33 cellular contexts compared by ENCODE assay signal in the genomic region with DNA sequence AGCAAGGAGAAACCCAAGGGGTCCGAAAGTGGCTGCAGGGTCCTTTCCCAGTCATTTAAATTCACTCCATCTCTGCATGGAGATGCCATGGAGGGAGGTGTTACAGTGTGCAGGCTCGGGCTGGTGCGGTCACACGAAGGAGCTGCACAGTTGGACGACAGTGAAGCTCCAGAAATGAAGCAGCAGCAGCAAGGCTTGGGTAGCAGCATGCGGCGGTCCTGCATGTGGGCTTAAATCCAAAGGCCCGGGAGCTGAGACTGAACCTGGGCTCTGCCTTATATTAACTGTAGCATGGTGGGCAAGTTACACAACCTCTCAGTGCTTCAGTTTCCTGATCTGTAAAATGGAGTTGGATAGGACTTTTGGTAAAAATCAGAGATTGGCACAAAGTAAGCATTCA.
"Had no signal": no experiment of that assay in that cellular context is flagged by ENCODE, and none has a peak within 500 bp of the region (broad histone marks: within the 10 kb centered on the region; RNA-seq: fewer than 3 reads in every experiment).

No MANE protein-coding gene starts in this region.

- DNase-seq: Karpas-422, Kasumi-1, KG1, MG63, MM.1S, MV-4-11, NCI-H1048, NCI-H1092, NCI-H1092 treated with DMSO at 0.1 percent for 48 hours, NCI-H1105, NCI-H1105 treated with DMSO at 0.1 percent for 48 hours, NCI-H1417, NCI-H1417 treated with DMSO at 0.1 percent for 48 hours, NCI-H1436, NCI-H1436 treated with DMSO at 0.1 percent for 48 hours, NCI-H146, NCI-H1694, NCI-H1694 treated with DMSO at 0.1 percent for 48 hours, NCI-H187 treated with DMSO at 0.1 percent for 48 hours, NCI-H2029, NCI-H2029 treated with DMSO at 0.1 percent for 48 hours, NCI-H2081, NCI-H2081 treated with DMSO at 0.1 percent for 48 hours, NCI-H2107, NCI-H2171, NCI-H2171 treated with DMSO at 0.1 percent for 48 hours, NCI-H2227 treated with DMSO at 0.1 percent for 48 hours, NCI-H226, NCI-H345, NCI-H446, NCI-H446 treated with DMSO at 0.1 percent for 48 hours, NCI-H510A, NCI-H510A treated with DMSO at 0.1 percent for 48 hours had no signal
